ENCODE assay signal across 14 cellular contexts in the genomic region with DNA sequence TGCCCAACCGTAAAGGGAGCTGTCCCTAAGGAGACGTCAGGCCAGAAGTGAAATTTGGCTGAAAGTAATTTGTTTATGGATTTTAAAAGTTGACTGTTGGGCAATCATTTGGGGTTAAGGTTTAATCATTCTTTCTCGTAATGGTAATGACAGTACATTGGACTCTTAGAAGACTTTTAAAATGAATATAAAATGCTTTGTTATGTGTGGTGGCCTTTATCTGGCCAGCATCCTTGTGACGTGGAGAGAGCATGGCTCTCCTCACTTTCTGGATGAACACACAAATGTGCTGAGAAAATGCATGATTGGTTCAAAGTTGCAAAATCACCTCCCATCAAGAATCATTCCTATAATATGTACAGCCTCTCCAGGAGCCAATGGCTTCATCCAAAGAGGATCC.
DNase-seq lines count a peak whose midpoint lies in the region; ATAC-seq, FAIRE-seq and TF ChIP-seq lines count a peak whose summit lies in the region.
"Had no signal": no experiment of that assay in that cellular context is flagged by ENCODE, and none has a peak within 500 bp of the region (broad histone marks: within the 10 kb centered on the region; RNA-seq: fewer than 3 reads in every experiment).

No MANE protein-coding gene starts in this region.

- peaks cover 18% of the 10 kb centered on the region for H3K36me3 Mint-ChIP-seq in mesothelial cell of epicardium

- TF ChIP-seq POLR2A in IMR-90 (IDR thresholded peaks at IDR 0.05; ENCODE audit: low read depth, low read length) = no peak
- TF ChIP-seq POLR2A in endothelial cell of umbilical vein (IDR thresholded peaks at IDR 0.05; ENCODE audit: low read depth, low read length) = no peak
- no peak for TF ChIP-seq POLR2A in tibial nerve (IDR thresholded peaks at IDR 0.05)

- H2BK20ac ChIP-seq in IMR-90 (ENCODE audit: low read depth, low read length) = peak overlapping the region; percentile 86

- peak overlapping the region; percentile 60; the same call in 1 of the 2 replicates for H3K27ac ChIP-seq in IMR-90 (ENCODE audit: insufficient read depth, low read length)
- H3K27ac ChIP-seq in endothelial cell of umbilical vein (ENCODE audit: insufficient read depth, low read depth, low read length) = peak overlapping the region; percentile 88
- peak overlapping the region in 3 of 4 donors; percentile 15 to 89 (median 87) for H3K27ac ChIP-seq in tibial nerve
- H3K27ac ChIP-seq in effector memory CD4-positive, alpha-beta T cell (ENCODE audit: insufficient read depth, low read length, poor library complexity, severe bottlenecking) = no peak overlapping the region
- H3K27ac ChIP-seq: SK-N-MC had no signal

- peaks cover 1 to 47% of the 10 kb centered on the region in 2 experiments; a peak in 2 of 4 replicates for H3K79me1 ChIP-seq in IMR-90 (ENCODE audit: low read depth in 1 of 2, low read length in 2 of 2)

- H3K9ac ChIP-seq in IMR-90 (ENCODE audit: low read depth, low read length) (no peak overlapping the region), endothelial cell of umbilical vein (replicated peaks; ENCODE audit: extremely low read depth, insufficient read depth, low read length) (no peak overlapping the region)

- peak overlapping the region; percentile 69; the same call in 1 of the 2 replicates for H3K23ac ChIP-seq in IMR-90 (ENCODE audit: low read depth, low read length)

- no TSS peak for BruUV-seq in IMR-90 (replicated peaks; lab: Mats Ljungman, UMichigan)
- BruUV-seq in endothelial cell of umbilical vein (replicated peaks; lab: Mats Ljungman, UMichigan) = no TSS peak

- in situ Hi-C loops in IMR-90 (cut with MboI; ENCODE audit: low sequenced_read_pairs) = no loop called here

- peak overlapping the region; percentile 94 for H3K27ac Mint-ChIP-seq in mesothelial cell of epicardium
- H3K27ac Mint-ChIP-seq: progenitor cell of endocrine pancreas had no signal

- H2BK120ac ChIP-seq in IMR-90 (ENCODE audit: low read depth, low read length) = peak overlapping the region; percentile 97

- H3K79me2 ChIP-seq in endothelial cell of umbilical vein (ENCODE audit: control insufficient read depth, insufficient read depth, low read length) = no peaks in the 10 kb centered on the region

- H4K5ac ChIP-seq in IMR-90 (ENCODE audit: low read depth, low read length) = peak overlapping the region; percentile 72; the same call in 1 of the 2 replicates

- H2AK5ac ChIP-seq in IMR-90 (ENCODE audit: low read depth, low read length) = peak overlapping the region; percentile 82; the same call in 1 of the 2 replicates

- peak overlapping the region; percentile 93; the same call in 1 of the 2 replicates for H3K18ac ChIP-seq in IMR-90 (ENCODE audit: low read depth, low read length)

- 0 out of 2 replicates have a peak overlapping the region, but pooled peaks have one; percentile 47 for H3K56ac ChIP-seq in IMR-90 (ENCODE audit: extremely low read depth, insufficient read depth, low read length)

- H3K9me1 ChIP-seq in IMR-90 (ENCODE audit: insufficient read depth, low read length) = peaks cover 40% of the 10 kb centered on the region
- no peaks in the 10 kb centered on the region for H3K9me1 ChIP-seq in endothelial cell of umbilical vein (replicated peaks; ENCODE audit: control insufficient read depth, extremely low read depth, insufficient read depth, low read length)

- H3K4me2 ChIP-seq in IMR-90 (ENCODE audit: low read depth, low read length) = no peak overlapping the region; the same call in 1 of the 2 replicates
- H3K4me2 ChIP-seq in endothelial cell of umbilical vein (ENCODE audit: insufficient read depth, low read length) = no peak overlapping the region

- H3K4me3 ChIP-seq in IMR-90 (ENCODE audit: insufficient read depth, low read depth, low read length) (no peak overlapping the region), endothelial cell of umbilical vein (replicated peaks in 1 of 3; ENCODE audit: insufficient read depth in 1 of 3, low read depth in 1 of 3, low read length in 3 of 3) (no peak overlapping the region), tibial nerve (no peak overlapping the region)
- H3K4me3 ChIP-seq in effector memory CD4-positive, alpha-beta T cell (ENCODE audit: insufficient read depth, low read depth, low read length, poor library complexity, severe bottlenecking) = no peak overlapping the region
- H3K4me3 ChIP-seq: SK-N-MC had no signal

- peak overlapping the region; percentile 50; the same call in 1 of the 2 replicates for H4K91ac ChIP-seq in IMR-90 (ENCODE audit: insufficient read depth, low read depth, low read length)

- no peak for DNase-seq in IMR-90
- no peak for DNase-seq in endothelial cell of umbilical vein (ENCODE audit: low read depth, low spot score)
- DNase-seq in mesothelial cell of epicardium (ENCODE audit: low spot score in 2 of 2, unreplicated experiment in 2 of 2) = no peak
- no peak for DNase-seq in tibial nerve (ENCODE audit: low spot score in 2 of 2)
- DNase-seq in HPDE6-E6E7 (ENCODE audit: extremely low spot score) = no peak
- DNase-seq in effector memory CD4-positive, alpha-beta T cell = no peak
- DNase-seq in germinal center (ENCODE audit: low spot score) = no peak
- DNase-seq: activated naive CD4-positive, alpha-beta T cell treated with anti-CD3 and anti-CD28 coated beads, Interleukin-2, amount 10 ng/mL, durations not matched to agents 7 days and 5 days; NCI-H2107; stimulated activated CD4-positive, alpha-beta T cell treated with anti-CD3 and anti-CD28 coated beads, Interleukin-2, amount 100 ng/mL, for 24 hours; stimulated activated CD8-positive, alpha-beta memory T cell treated with anti-CD3 and anti-CD28 coated beads, Interleukin-4, amount 100 ng/mL, for 48 hours had no signal

- H3K36me3 ChIP-seq in IMR-90 (ENCODE audit: control insufficient read depth, insufficient read depth, low read length) (peaks cover 4% of the 10 kb centered on the region; the same call in 1 of the 2 replicates), endothelial cell of umbilical vein (ENCODE audit: control insufficient read depth in 2 of 2, extremely low read depth in 1 of 2, insufficient read depth in 2 of 2, low read length in 2 of 2) (no peaks in the 10 kb centered on the region), tibial nerve (no peaks in the 10 kb centered on the region)
- H3K36me3 ChIP-seq in effector memory CD4-positive, alpha-beta T cell (ENCODE audit: control insufficient read depth, insufficient read depth, low read length) = peaks cover 19% of the 10 kb centered on the region

- H3K9me3 Mint-ChIP-seq in mesothelial cell of epicardium = no peaks in the 10 kb centered on the region
- H3K9me3 Mint-ChIP-seq: activated naive CD4-positive, alpha-beta T cell treated with anti-CD3 and anti-CD28 coated beads, Interleukin-2, amount 10 ng/mL, durations not matched to agents 7 days and 5 days had no signal

- peak overlapping the region; percentile 97 for H2BK5ac ChIP-seq in IMR-90 (ENCODE audit: low read depth, low read length, poor library complexity, severe bottlenecking)

- no CpG with 5 or more reads among the region's 4 CpGs for WGBS in IMR-90 (ENCODE audit: extremely low coverage in 2 of 2, insufficient read length in 1 of 2), 2 experiments
- WGBS in tibial nerve, 2 donors = 24 to 29% methylated on average over 4 of the region's 4 CpGs

- peak overlapping the region; percentile 98 for H3K4ac ChIP-seq in IMR-90 (ENCODE audit: low read depth, low read length)

- H3K4me1 ChIP-seq in IMR-90 (ENCODE audit: control insufficient read depth, insufficient read depth, low read length) (peaks cover 47% of the 10 kb centered on the region), endothelial cell of umbilical vein (ENCODE audit: control insufficient read depth, extremely low read depth, insufficient read depth, low read length) (peaks cover 68% of the 10 kb centered on the region), tibial nerve (peaks cover 0 to 98% (median 76%) of the 10 kb centered on the region in 4 donors)
- peaks cover 13% of the 10 kb centered on the region for H3K4me1 ChIP-seq in effector memory CD4-positive, alpha-beta T cell (ENCODE audit: control insufficient read depth, insufficient read depth, low read length, poor library complexity, severe bottlenecking)

- dilution Hi-C loops in IMR-90 (cut with HindIII; ENCODE audit: low sequenced_read_pairs, unreplicated experiment) = no loop called here
- dilution Hi-C loops in endothelial cell of umbilical vein (cut with MboI; ENCODE audit: extremely low pct_ligation_motif_present, low sequenced_read_pairs) = no loop called here

- no peak overlapping the region for H2AK9ac ChIP-seq in IMR-90 (replicated peaks; ENCODE audit: low read depth, low read length, poor library complexity)

- no peaks in the 10 kb centered on the region for H3K27me3 Mint-ChIP-seq in mesothelial cell of epicardium (ENCODE audit: low read depth)
- H3K27me3 Mint-ChIP-seq: activated naive CD4-positive, alpha-beta T cell treated with anti-CD3 and anti-CD28 coated beads, Interleukin-2, amount 10 ng/mL, durations not matched to agents 7 days and 5 days; progenitor cell of endocrine pancreas had no signal

- H3K14ac ChIP-seq in IMR-90 (replicated peaks; ENCODE audit: low read depth, low read length) = peak overlapping the region; percentile 34; the same call in 1 of the 2 replicates

- peak overlapping the region; percentile 12; the same call in 2 of the 3 replicates for H2BK15ac ChIP-seq in IMR-90 (ENCODE audit: low read depth, low read length)

- H3K9me3 ChIP-seq in IMR-90 (ENCODE audit: control insufficient read depth, insufficient read depth, low read length) = no peaks in the 10 kb centered on the region
- no peaks in the 10 kb centered on the region for H3K9me3 ChIP-seq in endothelial cell of umbilical vein (replicated peaks; ENCODE audit: control insufficient read depth, insufficient read depth, low read length)
- no peaks in the 10 kb centered on the region for H3K9me3 ChIP-seq in tibial nerve
- H3K9me3 ChIP-seq in effector memory CD4-positive, alpha-beta T cell (ENCODE audit: control insufficient read depth, low read length) = no peaks in the 10 kb centered on the region

- no peak overlapping the region for H2AFZ ChIP-seq in IMR-90 (replicated peaks; ENCODE audit: low read length, poor library complexity)
- no peak overlapping the region for H2AFZ ChIP-seq in endothelial cell of umbilical vein (ENCODE audit: low read depth, low read length)

- no peak for FAIRE-seq in endothelial cell of umbilical vein (lab: Jason Lieb, UNC)
- FAIRE-seq: islet of Langerhans had no signal

- TF ChIP-seq CTCF in IMR-90 (conservative IDR thresholded peaks at IDR 0.05; ENCODE audit: low read depth, low read length) = no peak
- no peak for TF ChIP-seq CTCF in endothelial cell of umbilical vein (IDR thresholded peaks at IDR 0.05; ENCODE audit: extremely low read depth in 1 of 2, insufficient read depth in 1 of 2, low read depth in 1 of 2, low read length in 2 of 2)
- TF ChIP-seq CTCF in mesothelial cell of epicardium (IDR thresholded peaks at IDR 0.05; ENCODE audit: unreplicated experiment) = no peak
- TF ChIP-seq CTCF in tibial nerve (IDR thresholded peaks at IDR 0.05) = no peak

- H3K27me3 ChIP-seq in IMR-90 (ENCODE audit: control insufficient read depth, insufficient read depth, low read length) (no peaks in the 10 kb centered on the region), endothelial cell of umbilical vein (ENCODE audit: control insufficient read depth in 2 of 2, insufficient read depth in 2 of 2, low read length in 2 of 2) (no peaks in the 10 kb centered on the region), tibial nerve (no peaks in the 10 kb centered on the region)
- no peaks in the 10 kb centered on the region for H3K27me3 ChIP-seq in effector memory CD4-positive, alpha-beta T cell (replicated peaks; ENCODE audit: control insufficient read depth, insufficient read depth, low read length, poor library complexity, severe bottlenecking)

- TF ChIP-seq EP300 in tibial nerve (IDR thresholded peaks at IDR 0.05) = peak in 1 of 2 donors; percentile 82

- H3K4me1 Mint-ChIP-seq in mesothelial cell of epicardium = peaks cover 60% of the 10 kb centered on the region

- POLR2A ChIA-PET in IMR-90 (lab: Charles Lee; ENCODE audit: unreplicated experiment) (no interaction called here), endothelial cell of umbilical vein (lab: Charles Lee) (interaction anchor here (0.5 kb wide), 1 partner anchor 160 kb away, joined by 3 read pairs; the partner anchor contains the start of gene DHRS3)

- no peak for ATAC-seq in IMR-90 (ENCODE audit: low read depth)

- intact Hi-C loops in IMR-90 (cut with micrococcal nuclease) (loop anchor here (1.0 kb wide), 1 partner anchor 9 kb away; no protein-coding TSS in a partner anchor), endothelial cell of umbilical vein (cut with micrococcal nuclease) (loop anchor here (1.0 kb wide), 1 partner anchor 50 kb away; no protein-coding TSS in a partner anchor)

- TF ChIP-seq RAD21 in IMR-90 (IDR thresholded peaks at IDR 0.05; ENCODE audit: low read length) = no peak

- peak overlapping the region; percentile 20 to 26; a peak in 3 of 4 replicates for H4K8ac ChIP-seq in IMR-90 (ENCODE audit: low read depth in 2 of 2, low read length in 2 of 2)

- H3K4me3 Mint-ChIP-seq in mesothelial cell of epicardium = no peak overlapping the region
- H3K4me3 Mint-ChIP-seq: activated naive CD4-positive, alpha-beta T cell treated with anti-CD3 and anti-CD28 coated beads, Interleukin-2, amount 10 ng/mL, durations not matched to agents 7 days and 5 days had no signal

- H4K20me1 ChIP-seq in IMR-90 (ENCODE audit: insufficient read depth, low read length) (no peaks in the 10 kb centered on the region), endothelial cell of umbilical vein (replicated peaks; ENCODE audit: control insufficient read depth, extremely low read depth, insufficient read depth, low read length) (no peaks in the 10 kb centered on the region)

- CTCF ChIA-PET in IMR-90 (lab: Yijun Ruan, JAX) = interaction anchor here (0.6 to 0.9 kb wide), 3 partner anchors 17 to 161 kb away, joined by 4 to 11 read pairs (median 4); no protein-coding TSS in a partner anchor
- CTCF ChIA-PET in endothelial cell of umbilical vein (lab: Charles Lee) = interaction anchor here (0.9 to 2.5 kb wide), 6 partner anchors 10 to 111 kb away, joined by 3 to 9 read pairs (median 3); no protein-coding TSS in a partner anchor
